In the genomic region with DNA sequence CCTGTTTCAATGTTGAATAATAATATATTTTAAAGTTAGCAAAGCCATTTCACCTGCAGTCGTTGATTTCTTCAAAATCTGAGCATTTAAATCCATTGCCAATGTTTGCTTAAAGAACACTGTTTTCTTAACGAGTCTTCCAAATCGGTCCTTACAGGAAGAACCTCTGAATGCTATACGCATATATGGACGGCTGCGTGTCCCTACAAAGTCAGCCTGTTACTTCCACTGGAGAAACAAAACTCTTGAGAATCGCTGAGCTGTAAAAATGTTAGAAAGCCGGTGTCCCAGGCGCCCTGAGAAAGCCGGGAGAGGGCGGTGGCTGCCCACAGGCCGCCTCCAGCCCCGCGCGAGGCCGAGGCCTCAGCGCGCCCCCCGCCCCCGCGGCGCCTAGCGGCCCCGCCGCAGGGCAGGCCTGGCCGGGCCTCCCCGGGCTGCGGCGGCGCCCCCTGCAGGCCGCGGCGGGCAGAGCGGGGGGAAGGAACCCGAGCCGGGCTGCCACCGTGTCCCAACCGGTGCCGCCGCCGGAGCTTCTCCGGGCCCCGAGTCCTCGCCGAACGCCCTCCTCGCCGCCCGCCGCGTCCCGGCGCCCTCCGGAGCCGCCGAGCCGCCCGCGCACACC, we compare ENCODE assay signal across 8 cellular contexts. TPM values are rescaled to one million over a fixed set of nuclear protein-coding genes. Genes with fewer than 3 reads are reported as not detected.
DNase-seq lines count a peak whose midpoint lies in the region; ATAC-seq lines count a peak whose summit lies in the region.

A gene with protein sequence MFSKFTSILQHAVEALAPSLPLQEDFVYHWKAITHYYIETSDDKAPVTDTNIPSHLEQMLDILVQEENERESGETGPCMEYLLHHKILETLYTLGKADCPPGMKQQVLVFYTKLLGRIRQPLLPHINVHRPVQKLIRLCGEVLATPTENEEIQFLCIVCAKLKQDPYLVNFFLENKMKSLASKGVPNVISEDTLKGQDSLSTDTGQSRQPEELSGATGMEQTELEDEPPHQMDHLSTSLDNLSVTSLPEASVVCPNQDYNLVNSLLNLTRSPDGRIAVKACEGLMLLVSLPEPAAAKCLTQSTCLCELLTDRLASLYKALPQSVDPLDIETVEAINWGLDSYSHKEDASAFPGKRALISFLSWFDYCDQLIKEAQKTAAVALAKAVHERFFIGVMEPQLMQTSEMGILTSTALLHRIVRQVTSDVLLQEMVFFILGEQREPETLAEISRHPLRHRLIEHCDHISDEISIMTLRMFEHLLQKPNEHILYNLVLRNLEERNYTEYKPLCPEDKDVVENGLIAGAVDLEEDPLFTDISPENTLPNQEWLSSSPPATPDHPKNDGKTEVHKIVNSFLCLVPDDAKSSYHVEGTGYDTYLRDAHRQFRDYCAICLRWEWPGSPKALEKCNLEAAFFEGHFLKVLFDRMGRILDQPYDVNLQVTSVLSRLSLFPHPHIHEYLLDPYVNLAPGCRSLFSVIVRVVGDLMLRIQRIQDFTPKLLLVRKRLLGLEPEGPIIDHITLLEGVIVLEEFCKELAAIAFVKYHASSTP (plus strand): TSS at position 488 of the 622 bp plus-strand sequence. CDS start 299 bp downstream, outside the sequence.

- DNase-seq in A172 (ENCODE audit: low spot score) (peak; percentile 41), NCI-H2107 (lab: John Stamatoyannopoulos, UW) (peak; percentile 40), cerebellar cortex (ENCODE audit: low spot score) (peak; percentile 49), kidney glomerular epithelial cell (lab: John Stamatoyannopoulos, UW) (peak; percentile 45)
- peak; percentile 93 for DNase-seq in activated CD4-positive, CD25-positive, alpha-beta regulatory T cell treated with anti-CD3 and anti-CD28 coated beads, Interleukin-2, amount 50 U/mL, for 72 hours
- peak; percentile 56 to 81 (median 66) for DNase-seq in stimulated activated CD4-positive, alpha-beta T cell treated with anti-CD3 and anti-CD28 coated beads, Interleukin-1b, Interleukin-23, amount 100 ng/mL, for 24 hours (ENCODE audit: low read depth in 4 of 4, low spot score in 1 of 4)

- ATAC-seq in GM18499 (IDR thresholded peaks at IDR 0.05; ENCODE audit: insufficient read depth, unreplicated experiment) = peak; percentile 34
- peak; percentile 72 for ATAC-seq in HG02885 (IDR thresholded peaks at IDR 0.05; ENCODE audit: poor library complexity, unreplicated experiment)

RNA-seq across cellular contexts. Expression of the gene that starts here (rescaled TPM):
- total RNA-seq in A172 (2014; rRNA removed; shearing (Covaris generic)) = 20.7 and 23.9 TPM in 2 replicates

Comparison
In these comparisons a context has a peak if more than half of its experiments do, and no peak if none do; other contexts are left out.
1. Peak in every context shown above with its lines: DNase-seq and ATAC-seq.
2. DNase-seq: peak in every context shown above with its lines; median percentile 93 in activated CD4-positive, CD25-positive, alpha-beta regulatory T cell treated with anti-CD3 and anti-CD28 coated beads, Interleukin-2, amount 50 U/mL, for 72 hours; 66 in stimulated activated CD4-positive, alpha-beta T cell treated with anti-CD3 and anti-CD28 coated beads, Interleukin-1b, Interleukin-23, amount 100 ng/mL, for 24 hours; 49 in cerebellar cortex; 45 in kidney glomerular epithelial cell; 41 in A172; 40 in NCI-H2107.